1 cellular context compared by ENCODE assay signal in the genomic region with DNA sequence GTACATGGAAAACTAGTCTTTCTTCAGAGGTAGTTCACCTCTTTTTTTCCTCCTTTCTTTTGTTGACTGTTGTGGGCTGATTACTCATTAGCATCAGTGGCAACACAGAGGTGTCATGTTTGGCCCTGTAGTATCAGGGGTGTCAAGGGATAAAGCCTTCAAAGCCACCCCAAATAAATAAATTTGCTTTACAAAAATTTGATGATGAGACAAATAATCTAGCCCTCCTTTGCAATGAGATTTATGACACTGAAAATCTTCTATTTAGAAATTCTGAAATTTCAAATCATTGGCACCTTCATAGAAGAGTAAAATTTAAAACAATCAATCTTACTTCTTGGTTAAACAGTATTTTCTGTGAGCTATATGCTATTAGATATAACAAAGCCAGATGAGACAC.
A peak's percentile ranks its signal among the peaks of the same experiment; 100 is the strongest.
TF ChIP-seq lines count a peak whose summit lies in the region.

No MANE protein-coding gene starts in this region.

TF ChIP-seq in HepG2, 621 proteins besides CTCF, POLR2A, EP300 and RAD21:
- TF ChIP-seq RNF2 (conservative IDR thresholded peaks at IDR 0.05; ENCODE audit: low read depth) (no peak), MAFF (IDR thresholded peaks at IDR 0.05; ENCODE audit: low read depth, low read length) (peak; percentile 29; the same call in 1 of the 2 replicates), ZNF850 (CRISPR knock-in tag; conservative IDR thresholded peaks at IDR 0.05) (no peak), ZNF124 (CRISPR knock-in tag; IDR thresholded peaks at IDR 0.05) (no peak), MAFK (conservative IDR thresholded peaks at IDR 0.05 in 1 of 2, IDR thresholded peaks at IDR 0.05 in 1 of 2; ENCODE audit: low read length in 2 of 2) (peak; percentile 47 to 52; a peak in 3 of 4 replicates), ZNF660 (CRISPR knock-in tag; IDR thresholded peaks at IDR 0.05; ENCODE audit: borderline replicate concordance, low read depth) (no peak), ZNF253 (CRISPR knock-in tag; IDR thresholded peaks at IDR 0.05; ENCODE audit: borderline replicate concordance) (no peak)
- TF ChIP-seq, protein P1, sequence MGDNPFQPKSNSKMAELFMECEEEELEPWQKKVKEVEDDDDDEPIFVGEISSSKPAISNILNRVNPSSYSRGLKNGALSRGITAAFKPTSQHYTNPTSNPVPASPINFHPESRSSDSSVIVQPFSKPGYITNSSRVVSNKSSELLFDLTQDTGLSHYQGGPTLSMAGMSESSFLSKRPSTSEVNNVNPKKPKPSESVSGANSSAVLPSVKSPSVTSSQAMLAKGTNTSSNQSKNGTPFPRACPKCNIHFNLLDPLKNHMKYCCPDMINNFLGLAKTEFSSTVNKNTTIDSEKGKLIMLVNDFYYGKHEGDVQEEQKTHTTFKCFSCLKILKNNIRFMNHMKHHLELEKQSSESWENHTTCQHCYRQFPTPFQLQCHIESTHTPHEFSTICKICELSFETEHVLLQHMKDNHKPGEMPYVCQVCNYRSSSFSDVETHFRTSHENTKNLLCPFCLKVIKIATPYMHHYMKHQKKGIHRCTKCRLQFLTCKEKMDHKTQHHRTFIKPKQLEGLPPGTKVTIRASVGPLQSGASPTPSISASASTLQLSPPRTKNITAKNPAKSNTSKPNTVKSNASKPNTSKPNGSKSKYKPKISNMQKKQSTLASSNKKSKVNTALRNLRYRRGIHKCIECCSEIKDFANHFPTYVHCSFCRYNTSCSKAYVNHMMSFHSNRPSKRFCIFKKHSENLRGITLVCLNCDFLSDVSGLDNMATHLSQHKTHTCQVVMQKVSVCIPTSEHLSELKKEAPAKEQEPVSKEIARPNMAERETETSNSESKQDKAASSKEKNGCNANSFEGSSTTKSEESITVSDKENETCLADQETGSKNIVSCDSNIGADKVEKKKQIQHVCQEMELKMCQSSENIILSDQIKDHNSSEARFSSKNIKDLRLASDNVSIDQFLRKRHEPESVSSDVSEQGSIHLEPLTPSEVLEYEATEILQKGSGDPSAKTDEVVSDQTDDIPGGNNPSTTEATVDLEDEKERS (CRISPR knock-in tag; IDR thresholded peaks at IDR 0.05), result no peak
- TF ChIP-seq, protein P2, sequence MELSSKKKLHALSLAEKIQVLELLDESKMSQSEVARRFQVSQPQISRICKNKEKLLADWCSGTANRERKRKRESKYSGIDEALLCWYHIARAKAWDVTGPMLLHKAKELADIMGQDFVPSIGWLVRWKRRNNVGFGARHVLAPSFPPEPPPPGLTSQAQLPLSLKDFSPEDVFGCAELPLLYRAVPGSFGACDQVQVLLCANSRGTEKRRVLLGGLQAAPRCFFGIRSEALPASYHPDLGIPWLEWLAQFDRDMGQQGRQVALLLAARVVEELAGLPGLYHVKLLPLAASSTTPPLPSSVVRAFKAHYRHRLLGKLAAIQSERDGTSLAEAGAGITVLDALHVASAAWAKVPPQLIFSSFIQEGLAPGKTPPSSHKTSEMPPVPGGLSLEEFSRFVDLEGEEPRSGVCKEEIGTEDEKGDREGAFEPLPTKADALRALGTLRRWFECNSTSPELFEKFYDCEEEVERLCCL (CRISPR knock-in tag; IDR thresholded peaks at IDR 0.05; ENCODE audit: borderline replicate concordance), result no peak
